1 cellular context compared by ENCODE assay signal in genomic region chr15:43769584-43770228, GRCh38.
TF ChIP-seq lines count a peak whose summit lies in the region.

No MANE protein-coding gene starts in this region.

TF ChIP-seq in endothelial cell of umbilical vein, 7 proteins besides CTCF, POLR2A, EP300 and RAD21:
- TF ChIP-seq EZH2 (IDR thresholded peaks at IDR 0.05; ENCODE audit: borderline replicate concordance, low read depth, low read length, severe bottlenecking): no peak
- TF ChIP-seq FOS (IDR thresholded peaks at IDR 0.05; ENCODE audit: borderline replicate concordance, insufficient read depth, low read length): no peak
- TF ChIP-seq MYC (IDR thresholded peaks at IDR 0.05; ENCODE audit: low read depth, low read length): no peak
- TF ChIP-seq JUN (IDR thresholded peaks at IDR 0.05; ENCODE audit: borderline replicate concordance, insufficient read depth, insufficient read length, low read depth): no peak
